ENCODE assay signal across 23 cellular contexts in genomic region chr3:69737396-69737795, GRCh38. TPM values are rescaled to one million over a fixed set of nuclear protein-coding genes. Genes with fewer than 3 reads are reported as not detected.
A peak's percentile ranks its signal among the peaks of the same experiment; 100 is the strongest.
DNase-seq lines count a peak whose midpoint lies in the region; ATAC-seq and TF ChIP-seq lines count a peak whose summit lies in the region.
"Had no signal": no experiment of that assay in that cellular context is flagged by ENCODE, and none has a peak within 500 bp of the region (broad histone marks: within the 10 kb centered on the region; RNA-seq: fewer than 3 reads in every experiment).

No MANE protein-coding gene starts in this region.

- no peak overlapping the region for H4K5ac ChIP-seq in mesendoderm (ENCODE audit: low read length)

- H3K56ac ChIP-seq in mesendoderm (ENCODE audit: low read length), result no peak overlapping the region

- no peak overlapping the region for H3K4ac ChIP-seq in mesendoderm (ENCODE audit: low read depth, low read length)

- no peak for DNase-seq in left ventricle myocardium inferior
- no peak for DNase-seq in Right ventricle myocardium inferior (ENCODE audit: missing footprints)
- DNase-seq in gastrocnemius medialis, result no peak
- DNase-seq in mesendoderm, result no peak
- DNase-seq in NCI-H2081 (lab: John Stamatoyannopoulos, UW), result no peak
- DNase-seq: CD4-positive, CD25-positive, alpha-beta regulatory T cell; DMS153; DND-41; MM.1S; NCI-H1092 treated with DMSO at 0.1 percent for 48 hours; NCI-H1436; NCI-H187; NCI-H2171 treated with DMSO at 0.1 percent for 48 hours; NCI-H345; NCI-H510A treated with DMSO at 0.1 percent for 48 hours; NCI-H748 treated with DMSO at 0.1 percent for 48 hours; PC-3; Right ventricle myocardium superior had no signal

- H3K4me1 Mint-ChIP-seq in brain, result peaks cover 34% of the 10 kb centered on the region

- no peak overlapping the region for H3K18ac ChIP-seq in mesendoderm (ENCODE audit: low read length)

- no peak overlapping the region for H3K4me2 ChIP-seq in mesendoderm (ENCODE audit: low read length)
- H3K4me2 ChIP-seq: BLaER1 had no signal

- H3K4me3 ChIP-seq in left ventricle myocardium inferior (no peak overlapping the region), gastrocnemius medialis (no peak overlapping the region), mesendoderm (ENCODE audit: low read length) (no peak overlapping the region)
- H3K4me3 ChIP-seq: BLaER1, SJSA1 had no signal

- ATAC-seq in Right ventricle myocardium inferior (no peak), gastrocnemius medialis (no peak), GM18858 (IDR thresholded peaks at IDR 0.05; ENCODE audit: unreplicated experiment) (no peak)
- ATAC-seq: PC-3 had no signal

- H3K9me3 Mint-ChIP-seq in brain, result no peaks in the 10 kb centered on the region

- H4K8ac ChIP-seq in mesendoderm (ENCODE audit: low read depth, low read length), result no peak overlapping the region

- H3K4me1 ChIP-seq in left ventricle myocardium inferior, result peaks cover 44% of the 10 kb centered on the region
- H3K4me1 ChIP-seq in gastrocnemius medialis, result peaks cover 39 to 45% of the 10 kb centered on the region in 2 donors
- no peaks in the 10 kb centered on the region for H3K4me1 ChIP-seq in mesendoderm (ENCODE audit: control insufficient read depth, low read depth, low read length)

- H3K23ac ChIP-seq in mesendoderm (ENCODE audit: low read length), result no peak overlapping the region

- H2BK15ac ChIP-seq in mesendoderm (replicated peaks; ENCODE audit: low read depth), result no peak overlapping the region

- in situ Hi-C loops in gastrocnemius medialis (cut with MboI; ENCODE audit: low sequenced_read_pairs in 4 of 4), result no loop called here

- H3K27ac ChIP-seq in left ventricle myocardium inferior (replicated peaks) (peak overlapping the region; percentile 94), gastrocnemius medialis (peak overlapping the region; percentile 91 to 97 (median 92)), mesendoderm (ENCODE audit: low read depth, low read length) (no peak overlapping the region)
- H3K27ac ChIP-seq: BLaER1, KMS-11, SJSA1 had no signal

- H3K27me3 ChIP-seq in left ventricle myocardium inferior (ENCODE audit: low read depth) (no peaks in the 10 kb centered on the region), gastrocnemius medialis (no peaks in the 10 kb centered on the region), mesendoderm (ENCODE audit: insufficient read depth, low read length, poor library complexity) (no peaks in the 10 kb centered on the region)
- H3K27me3 ChIP-seq: SJSA1 had no signal

- no peak for TF ChIP-seq POLR2A in gastrocnemius medialis (IDR thresholded peaks at IDR 0.05)

- peaks cover 56% of the 10 kb centered on the region for H3K27me3 Mint-ChIP-seq in brain

- TF ChIP-seq CTCF in left ventricle myocardium inferior (IDR thresholded peaks at IDR 0.05; ENCODE audit: borderline replicate concordance) (no peak), brain (conservative IDR thresholded peaks at IDR 0.05) (no peak), gastrocnemius medialis (IDR thresholded peaks at IDR 0.05 in 4 of 5, conservative IDR thresholded peaks at IDR 0.05 in 1 of 5) (no peak)

- no peaks in the 10 kb centered on the region for H3K79me2 ChIP-seq in mesendoderm (ENCODE audit: control insufficient read depth, insufficient read depth, low read length)

- no peak overlapping the region for H2BK5ac ChIP-seq in mesendoderm (ENCODE audit: low read length)

- intact Hi-C loops in left ventricle myocardium inferior (cut with micrococcal nuclease), result no loop called here
- intact Hi-C loops in Right ventricle myocardium inferior (cut with DNase I), result loop anchor here (5.0 kb wide), 2 partner anchors 45 to 120 kb away; no protein-coding TSS in a partner anchor
- intact Hi-C loops in gastrocnemius medialis (cut with DNase I; ENCODE audit: low total_unique reads), result loop anchor here (2.0 to 5.0 kb wide), 2 partner anchors 17 to 45 kb away; no protein-coding TSS in a partner anchor

- no peak overlapping the region for H2AK5ac ChIP-seq in mesendoderm (ENCODE audit: low read length)

- H3K4me3 Mint-ChIP-seq in brain, result peak overlapping the region; percentile 25 to 94 (median 87)
- H3K4me3 Mint-ChIP-seq: CD4-positive, CD25-positive, alpha-beta regulatory T cell had no signal

- no peak overlapping the region for H3K27ac Mint-ChIP-seq in brain
- H3K27ac Mint-ChIP-seq: CD4-positive, CD25-positive, alpha-beta regulatory T cell had no signal

- H3K9me3 ChIP-seq in left ventricle myocardium inferior (replicated peaks) (no peaks in the 10 kb centered on the region), gastrocnemius medialis (no peaks in the 10 kb centered on the region)
- H3K9me3 ChIP-seq: BLaER1, SJSA1 had no signal

- H3K36me3 ChIP-seq in left ventricle myocardium inferior (no peaks in the 10 kb centered on the region), gastrocnemius medialis (no peaks in the 10 kb centered on the region), mesendoderm (ENCODE audit: control insufficient read depth, insufficient read depth, low read length) (no peaks in the 10 kb centered on the region)
- H3K36me3 ChIP-seq: BLaER1 had no signal

- no peaks in the 10 kb centered on the region for H3K36me3 Mint-ChIP-seq in brain
- H3K36me3 Mint-ChIP-seq: CD4-positive, CD25-positive, alpha-beta regulatory T cell had no signal

- H2BK120ac ChIP-seq in mesendoderm (ENCODE audit: low read depth, low read length), result no peak overlapping the region

- no peak overlapping the region for H3K9ac ChIP-seq in mesendoderm (ENCODE audit: low read length)
- H3K9ac ChIP-seq: BLaER1, KMS-11 had no signal

- no CpG with 5 or more reads among the region's 3 CpGs for WGBS in mesendoderm (ENCODE audit: extremely low coverage, insufficient coverage, low lambda C conversion rate)

- no peaks in the 10 kb centered on the region for H3K79me1 ChIP-seq in mesendoderm (ENCODE audit: low read length)

RNA-seq across cellular contexts. Expression of gene MITF, which starts 1.9 kb away (rescaled TPM):
- total RNA-seq in left ventricle myocardium inferior, result 81.9 TPM
- 71.0 TPM for total RNA-seq in Right ventricle myocardium inferior
- polyA plus RNA-seq in brain (ENCODE audit: insufficient read depth, low read depth, low replicate concordance), result 1.6 TPM
- total RNA-seq in gastrocnemius medialis, result 100 to 1,000 TPM in 3 of 4 donors, 10 to 100 TPM in 1; 71.1 to 139 (median 109) TPM
- polyA plus RNA-seq in mesendoderm (2013, experiment 1 of 2), result 1.1 TPM
- 1.1 TPM for polyA plus RNA-seq in mesendoderm (2013, experiment 2 of 2)
- polyA plus RNA-seq: CD4-positive, CD25-positive, alpha-beta regulatory T cell had no signal
